26 cellular contexts compared by ENCODE assay signal in genomic region chr14:21169587-21169986, GRCh38. TPM values are rescaled to one million over a fixed set of nuclear protein-coding genes. Genes with fewer than 3 reads are reported as not detected.
"Had no signal": no experiment of that assay in that cellular context is flagged by ENCODE, and none has a peak within 500 bp of the region (broad histone marks: within the 10 kb centered on the region; RNA-seq: fewer than 3 reads in every experiment).

No MANE protein-coding gene starts in this region.

- H3K36me3 ChIP-seq: brain microvascular endothelial cell, cardiac muscle cell had no signal

- H3K27ac ChIP-seq: brain microvascular endothelial cell, cardiac muscle cell had no signal

- H3K9ac ChIP-seq: SK-N-SH had no signal

- H3K9me3 ChIP-seq: SK-N-SH had no signal

- H3K4me3 ChIP-seq: cardiac muscle cell had no signal

- H3K4me2 ChIP-seq: SK-N-SH had no signal

- ATAC-seq: activated CD8-positive, alpha-beta T cell treated with anti-CD3 and anti-CD28 coated beads for 36 hours; activated T-cell treated with anti-CD3 and anti-CD28 coated beads, Interleukin-2, amount 50 U/mL, for 72 hours; T-helper 17 cell; WTC11 had no signal

- H3K27me3 ChIP-seq: brain microvascular endothelial cell, cardiac muscle cell had no signal

- DNase-seq: activated CD8-positive, alpha-beta memory T cell treated with anti-CD3 and anti-CD28 coated beads, Interleukin-2, amount 50 U/mL, for 4 hours; activated CD8-positive, alpha-beta T cell treated with anti-CD3 and anti-CD28 coated beads for 36 hours; activated gamma-delta T cell treated with Interleukin-2 at 50 U/mL for 16 hours; activated naive CD4-positive, alpha-beta T cell treated with anti-CD3 and anti-CD28 coated beads, Interleukin-2, amount 10 ng/mL, durations not matched to agents 7 days and 5 days; activated naive CD8-positive, alpha-beta T cell treated with anti-CD3 and anti-CD28 coated beads for 36 hours; activated T-cell treated with anti-CD3 and anti-CD28 coated beads, Interleukin-2, amount 50 U/mL, for 72 hours; brain microvascular endothelial cell; Kasumi-1; KBM-7; NCI-H1930; NCI-H2107; NCI-H2171 treated with DMSO at 0.1 percent for 48 hours; NCI-H226; NCI-H526; NCI-H82; SIG-M5; SK-N-SH; T-helper 17 cell; T-helper 9 cell had no signal

RNA-seq across cellular contexts. Expression of gene OR5AU1, which starts 13.7 kb away (rescaled TPM):
- total RNA-seq: activated naive CD8-positive, alpha-beta T cell treated with anti-CD3 and anti-CD28 coated beads for 36 hours; activated T-cell treated with anti-CD3 and anti-CD28 coated beads, Interleukin-2, amount 50 U/mL, for 72 hours; activated T-helper 2 cell treated with anti-CD3 and anti-CD28 coated beads, Interferon-gamma antibody, Interleukin-2, Interleukin-4, amounts not matched to agents 10 μg/mL and 5 μg/mL and 100 μg/mL, durations not matched to agents 14 hours and 24 hours and 36 hours; cardiac muscle cell; NCI-H460; OCI-LY7; RPMI7951; T-helper 17 cell; WTC11 had no signal
- polyA plus RNA-seq: adipose tissue, cardiac muscle cell, SK-N-SH had no signal
